ENCODE assay signal across 39 cellular contexts in the genomic region with DNA sequence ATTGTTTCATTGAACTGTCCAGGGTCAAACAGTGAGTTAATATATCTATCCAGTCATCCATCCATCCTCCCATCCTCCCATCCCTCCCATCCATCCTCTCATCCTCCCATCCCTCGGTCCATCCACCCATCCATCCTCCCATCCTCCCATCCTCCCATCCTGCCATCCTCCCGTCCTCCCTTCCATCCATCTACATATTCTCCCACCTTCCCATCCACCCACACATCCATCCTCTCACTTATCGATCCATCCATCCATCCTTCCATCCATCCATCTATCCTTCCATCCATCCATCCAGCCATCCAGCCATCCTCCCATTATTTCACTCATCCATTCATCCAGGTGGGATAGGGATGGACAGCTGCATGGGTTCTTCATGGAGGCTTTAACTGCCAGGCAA. TPM values are rescaled to one million over a fixed set of nuclear protein-coding genes. Genes with fewer than 3 reads are reported as not detected.
"Had no signal": no experiment of that assay in that cellular context is flagged by ENCODE, and none has a peak within 500 bp of the region (broad histone marks: within the 10 kb centered on the region; RNA-seq: fewer than 3 reads in every experiment).

No MANE protein-coding gene starts in this region.

- H3K27ac ChIP-seq: KMS-11 had no signal

- H3K36me3 ChIP-seq: MG63 had no signal

- H3K4me3 ChIP-seq: MG63 had no signal

- H3K27me3 ChIP-seq: MG63 had no signal

- H3K9me3 ChIP-seq: MG63 had no signal

- H3K4me2 ChIP-seq: KMS-11 had no signal

- H3K9ac ChIP-seq: KMS-11 had no signal

- DNase-seq: Karpas-422, Kasumi-1, KG1, MG63, MM.1S, MV-4-11, NCI-H1048, NCI-H1092, NCI-H1092 treated with DMSO at 0.1 percent for 48 hours, NCI-H1105, NCI-H1105 treated with DMSO at 0.1 percent for 48 hours, NCI-H1417, NCI-H1417 treated with DMSO at 0.1 percent for 48 hours, NCI-H1436, NCI-H1436 treated with DMSO at 0.1 percent for 48 hours, NCI-H146, NCI-H1694, NCI-H1694 treated with DMSO at 0.1 percent for 48 hours, NCI-H187, NCI-H187 treated with DMSO at 0.1 percent for 48 hours, NCI-H1930, NCI-H2029, NCI-H2029 treated with DMSO at 0.1 percent for 48 hours, NCI-H2081, NCI-H2081 treated with DMSO at 0.1 percent for 48 hours, NCI-H2107, NCI-H2171, NCI-H2171 treated with DMSO at 0.1 percent for 48 hours, NCI-H2227 treated with DMSO at 0.1 percent for 48 hours, NCI-H226, NCI-H345, NCI-H446, NCI-H446 treated with DMSO at 0.1 percent for 48 hours, NCI-H510A had no signal

RNA-seq across cellular contexts. Expression of gene PSAPL1, which starts 35.4 kb away (rescaled TPM):
- total RNA-seq: LHCN-M2, M059J, MCF 10A, NCI-H460 had no signal
